Comparison of ENCODE assay signal across 1 cellular context in genomic region chr6:32852018-32852843, GRCh38.
TF ChIP-seq lines count a peak whose summit lies in the region.

No MANE protein-coding gene starts in this region.

TF ChIP-seq in A549, 52 proteins besides CTCF, POLR2A, EP300 and RAD21 (continued from another document):
- TF ChIP-seq RCOR1 (IDR thresholded peaks at IDR 0.05; ENCODE audit: low read depth, low read length) (no peak), E2F6 (IDR thresholded peaks at IDR 0.05; ENCODE audit: borderline replicate concordance, low read depth) (no peak), POLR2AphosphoS2 (conservative IDR thresholded peaks at IDR 0.05; ENCODE audit: low read length) (no peak), MAX (IDR thresholded peaks at IDR 0.05) (no peak), HOXA7 (CRISPR knock-in tag; IDR thresholded peaks at IDR 0.05) (no peak), PBX3 (IDR thresholded peaks at IDR 0.05) (no peak), PHF8 (IDR thresholded peaks at IDR 0.05; ENCODE audit: borderline replicate concordance, low read depth) (no peak), FOSB (CRISPR knock-in tag; IDR thresholded peaks at IDR 0.05) (no peak)
